20 cellular contexts compared by ENCODE assay signal in genomic region chr16:75415169-75415908, GRCh38. TPM values are rescaled to one million over a fixed set of nuclear protein-coding genes. Genes with fewer than 3 reads are reported as not detected.
DNase-seq lines count a peak whose midpoint lies in the region; ATAC-seq lines count a peak whose summit lies in the region.
"Had no signal": no experiment of that assay in that cellular context is flagged by ENCODE, and none has a peak within 500 bp of the region (broad histone marks: within the 10 kb centered on the region; RNA-seq: fewer than 3 reads in every experiment).

No MANE protein-coding gene starts in this region.

- DNase-seq in activated naive CD4-positive, alpha-beta T cell treated with anti-CD3 and anti-CD28 coated beads, Interleukin-2, amount 10 ng/mL, durations not matched to agents 7 days and 5 days: no peak
- DNase-seq in foreskin melanocyte (peak; percentile 78), Karpas-422 (no peak), islet precursor cell (no peak), cerebellar nuclear complex (lab: John Stamatoyannopoulos, UW) (no peak)
- DNase-seq: activated CD4-positive, alpha-beta T cell treated with anti-CD3 and anti-CD28 coated beads, Interleukin-2, amount 10 ng/mL, durations not matched to agents 7 days and 5 days; CD4-positive, alpha-beta T cell; effector memory CD8-positive, alpha-beta T cell; NCI-H1436 treated with DMSO at 0.1 percent for 48 hours; occipital lobe; stimulated activated naive CD4-positive, alpha-beta T cell; T1000; upper lobe of left lung had no signal

- H3K36me3 ChIP-seq in thymus (ENCODE audit: control insufficient read depth, insufficient read depth): peaks cover 8% of the 10 kb centered on the region
- H3K36me3 ChIP-seq in Karpas-422 (ENCODE audit: insufficient read depth, low read length): peaks cover 21% of the 10 kb centered on the region; the same call in 1 of the 2 replicates

- no peak overlapping the region for H2AFZ ChIP-seq in Karpas-422 (ENCODE audit: low read length)

- H3K9ac ChIP-seq in Karpas-422 (ENCODE audit: low read length): no peak overlapping the region

- no peaks in the 10 kb centered on the region for H3K27me3 ChIP-seq in thymus (ENCODE audit: control insufficient read depth, insufficient read depth)
- no peaks in the 10 kb centered on the region for H3K27me3 ChIP-seq in Karpas-422 (ENCODE audit: low read length)
- H3K27me3 ChIP-seq: right atrium auricular region, upper lobe of left lung had no signal

- H3K9me3 Mint-ChIP-seq in activated naive CD4-positive, alpha-beta T cell treated with anti-CD3 and anti-CD28 coated beads, Interleukin-2, amount 50 U/mL, for 24 hours: no peaks in the 10 kb centered on the region
- no peaks in the 10 kb centered on the region for H3K9me3 Mint-ChIP-seq in activated naive CD4-positive, alpha-beta T cell treated with anti-CD3 and anti-CD28 coated beads, Interleukin-2, amount 10 ng/mL, durations not matched to agents 7 days and 5 days
- H3K9me3 Mint-ChIP-seq in activated T-helper 17 cell treated with anti-CD3 and anti-CD28 coated beads, Interleukin-2, amount 50 U/mL, for 72 hours: no peaks in the 10 kb centered on the region
- H3K9me3 Mint-ChIP-seq: activated CD4-positive, alpha-beta T cell treated with anti-CD3 and anti-CD28 coated beads, Interleukin-2, amount 10 ng/mL, durations not matched to agents 7 days and 5 days; activated T-helper 2 cell treated with anti-CD3 and anti-CD28 coated beads, Interferon-gamma antibody, Interleukin-2, Interleukin-4, amounts not matched to agents 10 μg/mL and 5 μg/mL and 100 μg/mL, durations not matched to agents 14 hours and 24 hours and 36 hours; CD4-positive, alpha-beta T cell; effector memory CD8-positive, alpha-beta T cell had no signal

- no peaks in the 10 kb centered on the region for H3K9me3 ChIP-seq in thymus (ENCODE audit: control insufficient read depth)
- no peaks in the 10 kb centered on the region for H3K9me3 ChIP-seq in Karpas-422 (ENCODE audit: low read length)
- H3K9me3 ChIP-seq: right atrium auricular region, upper lobe of left lung had no signal

- peaks cover 43% of the 10 kb centered on the region for H3K4me1 Mint-ChIP-seq in activated naive CD4-positive, alpha-beta T cell treated with anti-CD3 and anti-CD28 coated beads, Interleukin-2, amount 50 U/mL, for 24 hours
- peaks cover 8% of the 10 kb centered on the region for H3K4me1 Mint-ChIP-seq in activated naive CD4-positive, alpha-beta T cell treated with anti-CD3 and anti-CD28 coated beads, Interleukin-2, amount 10 ng/mL, durations not matched to agents 7 days and 5 days
- H3K4me1 Mint-ChIP-seq in activated T-helper 17 cell treated with anti-CD3 and anti-CD28 coated beads, Interleukin-2, amount 50 U/mL, for 72 hours: peaks cover 22% of the 10 kb centered on the region

- H3K4me1 ChIP-seq in thymus (ENCODE audit: control insufficient read depth, insufficient read depth, low read length) (peaks cover 7% of the 10 kb centered on the region), Karpas-422 (ENCODE audit: low read length) (peaks cover 35% of the 10 kb centered on the region)

- H3K4me3 ChIP-seq in thymus (ENCODE audit: low read length) (no peak overlapping the region), Karpas-422 (ENCODE audit: low read length) (no peak overlapping the region)
- H3K4me3 ChIP-seq: right atrium auricular region, upper lobe of left lung had no signal

- 95% methylated on average over 4 of the region's 4 CpGs for WGBS in thymus

- H3K27ac ChIP-seq in thymus (ENCODE audit: low read depth) (peak overlapping the region; percentile 31), Karpas-422 (ENCODE audit: low read length) (no peak overlapping the region)
- H3K27ac ChIP-seq: right atrium auricular region, upper lobe of left lung had no signal

- no peak overlapping the region for H3K4me2 ChIP-seq in Karpas-422 (ENCODE audit: low read depth, low read length, poor library complexity, severe bottlenecking)

- peak; percentile 92 for ATAC-seq in activated T-helper 17 cell treated with anti-CD3 and anti-CD28 coated beads, Interleukin-2, amount 50 U/mL, for 72 hours (replicated peaks)
- ATAC-seq: effector memory CD8-positive, alpha-beta T cell; Panc1; SK-N-SH treated with all-trans-retinoic acid at 6 μM for 48 hours had no signal

- H3K27ac Mint-ChIP-seq in activated naive CD4-positive, alpha-beta T cell treated with anti-CD3 and anti-CD28 coated beads, Interleukin-2, amount 50 U/mL, for 24 hours: peak overlapping the region; percentile 32
- no peak overlapping the region for H3K27ac Mint-ChIP-seq in activated naive CD4-positive, alpha-beta T cell treated with anti-CD3 and anti-CD28 coated beads, Interleukin-2, amount 10 ng/mL, durations not matched to agents 7 days and 5 days
- peak overlapping the region; percentile 51 for H3K27ac Mint-ChIP-seq in activated T-helper 17 cell treated with anti-CD3 and anti-CD28 coated beads, Interleukin-2, amount 50 U/mL, for 72 hours
- H3K27ac Mint-ChIP-seq: activated CD4-positive, alpha-beta T cell treated with anti-CD3 and anti-CD28 coated beads, Interleukin-2, amount 10 ng/mL, durations not matched to agents 7 days and 5 days; activated T-helper 2 cell treated with anti-CD3 and anti-CD28 coated beads, Interferon-gamma antibody, Interleukin-2, Interleukin-4, amounts not matched to agents 10 μg/mL and 5 μg/mL and 100 μg/mL, durations not matched to agents 14 hours and 24 hours and 36 hours; CD4-positive, alpha-beta T cell had no signal

- peaks cover 70% of the 10 kb centered on the region for H3K79me2 ChIP-seq in Karpas-422 (ENCODE audit: low read length)

- CTCF ChIA-PET in activated naive CD4-positive, alpha-beta T cell treated with anti-CD3 and anti-CD28 coated beads, Interleukin-2, amount 10 ng/mL, durations not matched to agents 7 days and 5 days (lab: Charles Lee): no interaction called here

- no peak overlapping the region for H3K4me3 Mint-ChIP-seq in activated naive CD4-positive, alpha-beta T cell treated with anti-CD3 and anti-CD28 coated beads, Interleukin-2, amount 50 U/mL, for 24 hours
- H3K4me3 Mint-ChIP-seq in activated naive CD4-positive, alpha-beta T cell treated with anti-CD3 and anti-CD28 coated beads, Interleukin-2, amount 10 ng/mL, durations not matched to agents 7 days and 5 days: no peak overlapping the region
- no peak overlapping the region for H3K4me3 Mint-ChIP-seq in activated T-helper 17 cell treated with anti-CD3 and anti-CD28 coated beads, Interleukin-2, amount 50 U/mL, for 72 hours
- H3K4me3 Mint-ChIP-seq: activated CD4-positive, alpha-beta T cell treated with anti-CD3 and anti-CD28 coated beads, Interleukin-2, amount 10 ng/mL, durations not matched to agents 7 days and 5 days; CD4-positive, alpha-beta T cell; effector memory CD8-positive, alpha-beta T cell had no signal

- no peaks in the 10 kb centered on the region for H3K9me2 ChIP-seq in Karpas-422 (replicated peaks; ENCODE audit: insufficient read depth, low read length)

- H4K20me1 ChIP-seq in Karpas-422 (ENCODE audit: insufficient read depth, low read depth, low read length): no peaks in the 10 kb centered on the region

- H3K36me3 Mint-ChIP-seq in activated naive CD4-positive, alpha-beta T cell treated with anti-CD3 and anti-CD28 coated beads, Interleukin-2, amount 50 U/mL, for 24 hours: peaks cover 5% of the 10 kb centered on the region
- peaks cover 5% of the 10 kb centered on the region for H3K36me3 Mint-ChIP-seq in activated naive CD4-positive, alpha-beta T cell treated with anti-CD3 and anti-CD28 coated beads, Interleukin-2, amount 10 ng/mL, durations not matched to agents 7 days and 5 days
- peaks cover 58% of the 10 kb centered on the region for H3K36me3 Mint-ChIP-seq in activated T-helper 17 cell treated with anti-CD3 and anti-CD28 coated beads, Interleukin-2, amount 50 U/mL, for 72 hours (ENCODE audit: low read depth)

- H3K27me3 Mint-ChIP-seq in activated naive CD4-positive, alpha-beta T cell treated with anti-CD3 and anti-CD28 coated beads, Interleukin-2, amount 50 U/mL, for 24 hours: no peaks in the 10 kb centered on the region
- H3K27me3 Mint-ChIP-seq in activated naive CD4-positive, alpha-beta T cell treated with anti-CD3 and anti-CD28 coated beads, Interleukin-2, amount 10 ng/mL, durations not matched to agents 7 days and 5 days: no peaks in the 10 kb centered on the region
- H3K27me3 Mint-ChIP-seq in activated T-helper 17 cell treated with anti-CD3 and anti-CD28 coated beads, Interleukin-2, amount 50 U/mL, for 72 hours: no peaks in the 10 kb centered on the region
- H3K27me3 Mint-ChIP-seq: activated CD4-positive, alpha-beta T cell treated with anti-CD3 and anti-CD28 coated beads, Interleukin-2, amount 10 ng/mL, durations not matched to agents 7 days and 5 days; CD4-positive, alpha-beta T cell; effector memory CD8-positive, alpha-beta T cell had no signal

RNA-seq across cellular contexts. Expression of gene CFDP1, which starts 18.0 kb away (rescaled TPM):
- total RNA-seq in activated T-helper 17 cell treated with anti-CD3 and anti-CD28 coated beads, Interleukin-2, amount 50 U/mL, for 72 hours: 10 to 100 TPM; 35.1 to 52.3 TPM
- polyA plus RNA-seq in thymus: 78.5 TPM
- total RNA-seq in Karpas-422 (2014; rRNA removed; shearing (Covaris generic); ENCODE audit: low replicate concordance): 33.5 and 64.0 TPM in 2 replicates

RNA-seq across cellular contexts. Expression of gene TMEM170A, which starts 49.1 kb away (rescaled TPM):
- total RNA-seq in activated T-helper 17 cell treated with anti-CD3 and anti-CD28 coated beads, Interleukin-2, amount 50 U/mL, for 72 hours: 10 to 100 TPM; 22.6 to 30.8 TPM
- 11.1 TPM for polyA plus RNA-seq in thymus
- 32.0 and 45.9 TPM in 2 replicates for total RNA-seq in Karpas-422 (2014; rRNA removed; shearing (Covaris generic); ENCODE audit: low replicate concordance)
